17 cellular contexts compared by ENCODE assay signal in genomic region chr5:1489754-1490153, GRCh38. TPM values are rescaled to one million over a fixed set of nuclear protein-coding genes. Genes with fewer than 3 reads are reported as not detected.
DNase-seq lines count a peak whose midpoint lies in the region; TF ChIP-seq lines count a peak whose summit lies in the region.
"Had no signal": no experiment of that assay in that cellular context is flagged by ENCODE, and none has a peak within 500 bp of the region (broad histone marks: within the 10 kb centered on the region; RNA-seq: fewer than 3 reads in every experiment).

No MANE protein-coding gene starts in this region.

- no peak overlapping the region for H3K4me2 ChIP-seq in mesenchymal stem cell (ENCODE audit: low read length, poor library complexity, severe bottlenecking)
- H3K4me2 ChIP-seq: neural progenitor cell had no signal

- WGBS in mesenchymal stem cell, result 97% methylated on average over 18 of the region's 18 CpGs

- H3K36me3 ChIP-seq in mesenchymal stem cell (ENCODE audit: control insufficient read depth in 1 of 2, insufficient read depth in 2 of 2, low read depth in 1 of 2, low read length in 2 of 2), result peaks cover 84 to 90% of the 10 kb centered on the region in 2 experiments
- H3K36me3 ChIP-seq: neural progenitor cell had no signal

- H4K8ac ChIP-seq in mesenchymal stem cell (ENCODE audit: low read length), result no peak overlapping the region

- H3K4me1 ChIP-seq in mesenchymal stem cell (ENCODE audit: control insufficient read depth, insufficient read depth, low read depth, low read length), result peaks cover 12% of the 10 kb centered on the region
- H3K4me1 ChIP-seq: neural progenitor cell had no signal

- H2BK120ac ChIP-seq in mesenchymal stem cell (ENCODE audit: low read depth, low read length), result no peak overlapping the region

- peak overlapping the region; percentile 78 for H3K27ac ChIP-seq in AG04450 (ENCODE audit: low read depth, low read length)
- no peak overlapping the region for H3K27ac ChIP-seq in mesenchymal stem cell (ENCODE audit: low read length, poor library complexity, severe bottlenecking)
- H3K27ac ChIP-seq: neural progenitor cell had no signal

- no peak overlapping the region for H3K14ac ChIP-seq in mesenchymal stem cell (ENCODE audit: low read length in 2 of 2)

- no peak overlapping the region for H3K18ac ChIP-seq in mesenchymal stem cell (ENCODE audit: low read depth in 1 of 2, low read length in 2 of 2)

- H3K4me1 Mint-ChIP-seq in activated CD4-positive, alpha-beta memory T cell treated with anti-CD3 and anti-CD28 coated beads, Interleukin-2, amount 10 ng/mL, durations not matched to agents 7 days and 5 days, result peaks cover 69% of the 10 kb centered on the region
- H3K4me1 Mint-ChIP-seq: neural progenitor cell had no signal

- H3K36me3 Mint-ChIP-seq in activated CD4-positive, alpha-beta memory T cell treated with anti-CD3 and anti-CD28 coated beads, Interleukin-2, amount 10 ng/mL, durations not matched to agents 7 days and 5 days (ENCODE audit: low read depth), result peaks cover 61% of the 10 kb centered on the region

- H3K27me3 ChIP-seq in AG04450 (ENCODE audit: control insufficient read depth, insufficient read depth, low read length) (no peaks in the 10 kb centered on the region), mesenchymal stem cell (ENCODE audit: control insufficient read depth in 1 of 2, insufficient read depth in 1 of 2, low read length in 2 of 2) (no peaks in the 10 kb centered on the region)
- H3K27me3 ChIP-seq: neural progenitor cell had no signal

- H3K4ac ChIP-seq in mesenchymal stem cell (ENCODE audit: low read depth in 1 of 2, low read length in 2 of 2), result no peak overlapping the region

- H2BK5ac ChIP-seq in mesenchymal stem cell (ENCODE audit: low read depth, low read length, poor library complexity, severe bottlenecking), result no peak overlapping the region

- TF ChIP-seq CTCF in AG04450 (IDR thresholded peaks at IDR 0.05; ENCODE audit: low read depth, low read length) (no peak), GM12865 (IDR thresholded peaks at IDR 0.05; ENCODE audit: insufficient read depth, low read depth, low read length, missing control alignments) (no peak)

- H3K23ac ChIP-seq in mesenchymal stem cell (ENCODE audit: low read length in 2 of 2), result no peak overlapping the region

- no peaks in the 10 kb centered on the region for H3K9me3 Mint-ChIP-seq in activated CD4-positive, alpha-beta memory T cell treated with anti-CD3 and anti-CD28 coated beads, Interleukin-2, amount 10 ng/mL, durations not matched to agents 7 days and 5 days
- H3K9me3 Mint-ChIP-seq: neural progenitor cell had no signal

- H3K27me3 Mint-ChIP-seq in activated CD4-positive, alpha-beta memory T cell treated with anti-CD3 and anti-CD28 coated beads, Interleukin-2, amount 10 ng/mL, durations not matched to agents 7 days and 5 days, result no peaks in the 10 kb centered on the region

- CTCF ChIA-PET in AG04450 (lab: Charles Lee), result interaction anchor here (1.0 to 2.6 kb wide), 2 partner anchors 10 to 14 kb away, joined by 3 to 17 read pairs; no protein-coding TSS in a partner anchor
- CTCF ChIA-PET in activated CD4-positive, alpha-beta memory T cell treated with anti-CD3 and anti-CD28 coated beads, Interleukin-2, amount 10 ng/mL, durations not matched to agents 7 days and 5 days (lab: Charles Lee), result interaction anchor here (0.6 to 1.2 kb wide), 2 partner anchors 155 to 158 kb away, joined by 3 to 4 read pairs; no protein-coding TSS in a partner anchor

- H3K9me3 ChIP-seq in AG04450 (ENCODE audit: control insufficient read depth, insufficient read depth, low read length) (no peaks in the 10 kb centered on the region; the same call in 1 of the 2 replicates), mesenchymal stem cell (ENCODE audit: control insufficient read depth, low read length) (no peaks in the 10 kb centered on the region)

- peak overlapping the region; percentile 65 for H3K9ac ChIP-seq in mesenchymal stem cell (ENCODE audit: low read length)
- H3K9ac ChIP-seq: neural progenitor cell had no signal

- DNase-seq in AG04450 (ENCODE audit: low read depth, low spot score) (no peak), GM12865 (ENCODE audit: low read depth) (no peak), mesenchymal stem cell (no peak), NCI-H1930 (lab: John Stamatoyannopoulos, UW) (no peak), cortex of kidney (lab: John Stamatoyannopoulos, UW) (no peak), HT-29 (ENCODE audit: low spot score) (no peak), SK-N-DZ (ENCODE audit: low spot score) (no peak)
- no peak for DNase-seq in activated CD4-positive, alpha-beta memory T cell treated with anti-CD3 and anti-CD28 coated beads, Interleukin-2, amount 10 ng/mL, durations not matched to agents 7 days and 5 days
- DNase-seq: DMS53, NCI-H187 treated with DMSO at 0.1 percent for 48 hours, NCI-H526, SW 1271 had no signal

- no peak overlapping the region for H2BK15ac ChIP-seq in mesenchymal stem cell (ENCODE audit: low read depth, poor library complexity, severe bottlenecking)

- H3K4me3 ChIP-seq in AG04450 (ENCODE audit: low read depth, low read length), result no peak overlapping the region
- H3K4me3 ChIP-seq in GM12865 (ENCODE audit: low read depth, low read length), result peak overlapping the region; percentile 73
- peak overlapping the region in 1 of 2 experiments; percentile 38 for H3K4me3 ChIP-seq in mesenchymal stem cell (ENCODE audit: insufficient read depth in 1 of 2, low read depth in 1 of 2, low read length in 2 of 2)
- H3K4me3 ChIP-seq: neural progenitor cell had no signal

- peak overlapping the region; percentile 87 for H3K27ac Mint-ChIP-seq in activated CD4-positive, alpha-beta memory T cell treated with anti-CD3 and anti-CD28 coated beads, Interleukin-2, amount 10 ng/mL, durations not matched to agents 7 days and 5 days
- H3K27ac Mint-ChIP-seq: neural progenitor cell had no signal

- H4K91ac ChIP-seq in mesenchymal stem cell (ENCODE audit: low read length), result no peak overlapping the region

- no peak overlapping the region for H2AFZ ChIP-seq in mesenchymal stem cell (ENCODE audit: low read depth, low read length)
- H2AFZ ChIP-seq: neural progenitor cell had no signal

- H2BK12ac ChIP-seq in mesenchymal stem cell (ENCODE audit: low read length in 2 of 2), result no peak overlapping the region

- POLR2A ChIA-PET in AG04450 (lab: Yijun Ruan, JAX), result interaction anchor here (1.0 kb wide), 1 partner anchor 27 kb away, joined by 3 read pairs; no protein-coding TSS in a partner anchor
- POLR2A ChIA-PET in activated CD4-positive, alpha-beta memory T cell treated with anti-CD3 and anti-CD28 coated beads, Interleukin-2, amount 10 ng/mL, durations not matched to agents 7 days and 5 days (lab: Charles Lee), result interaction anchor here (0.9 to 1.3 kb wide), 4 partner anchors 16 to 144 kb away, joined by 3 to 5 read pairs (median 3); partner anchors contain the start of gene LPCAT1

- no peak overlapping the region for H2AK5ac ChIP-seq in mesenchymal stem cell (ENCODE audit: low read length, severe bottlenecking)

- peak overlapping the region; percentile 3 for H3K4me3 Mint-ChIP-seq in activated CD4-positive, alpha-beta memory T cell treated with anti-CD3 and anti-CD28 coated beads, Interleukin-2, amount 10 ng/mL, durations not matched to agents 7 days and 5 days
- H3K4me3 Mint-ChIP-seq: neural progenitor cell had no signal

- peaks cover 51% of the 10 kb centered on the region for H3K79me1 ChIP-seq in mesenchymal stem cell (replicated peaks; ENCODE audit: low read length, poor library complexity, severe bottlenecking)

RNA-seq across cellular contexts. Expression of gene LPCAT1, which starts 34.0 kb away (rescaled TPM):
- 23.4 and 23.5 TPM in 2 replicates for polyA plus RNA-seq in AG04450 (2011; rRNA removed)
- polyA minus RNA-seq in AG04450 (2011; rRNA and poly(A)+ RNA removed), result 18.9 and 26.5 TPM in 2 replicates
- 10 to 100 TPM; 68.7 to 71.4 TPM for total RNA-seq in activated CD4-positive, alpha-beta memory T cell treated with anti-CD3 and anti-CD28 coated beads, Interleukin-2, amount 10 ng/mL, durations not matched to agents 7 days and 5 days
- polyA plus RNA-seq in mesenchymal stem cell (2013, experiment 1 of 2), result 32.9 TPM
- polyA plus RNA-seq in mesenchymal stem cell (2013, experiment 2 of 2), result 33.5 TPM
- 48.9 and 49.1 TPM in 2 replicates for total RNA-seq in HT-29 (2014; rRNA removed; shearing (Covaris generic))
- polyA plus RNA-seq in SK-N-DZ (2014; cell fraction: cytosol; rRNA removed), result 73.8 and 87.2 TPM in 2 replicates
- polyA plus RNA-seq in SK-N-DZ (2014; cell fraction: nucleus; rRNA removed), result 46.6 and 62.7 TPM in 2 replicates

RNA-seq across cellular contexts. Expression of gene SLC6A3, which starts 44.5 kb away (rescaled TPM):
- not detected in 2 replicates for polyA plus RNA-seq in AG04450 (2011; rRNA removed)
- not detected in 2 replicates for polyA minus RNA-seq in AG04450 (2011; rRNA and poly(A)+ RNA removed)
- total RNA-seq in activated CD4-positive, alpha-beta memory T cell treated with anti-CD3 and anti-CD28 coated beads, Interleukin-2, amount 10 ng/mL, durations not matched to agents 7 days and 5 days, result not detected
- polyA plus RNA-seq in mesenchymal stem cell (2013, experiment 1 of 2), result not detected
- not detected for polyA plus RNA-seq in mesenchymal stem cell (2013, experiment 2 of 2)
- total RNA-seq in HT-29 (2014; rRNA removed; shearing (Covaris generic)), result not detected in 2 replicates
- polyA plus RNA-seq in SK-N-DZ (2014; cell fraction: cytosol; rRNA removed), result 0.02 and 0.10 TPM in 2 replicates
- polyA plus RNA-seq in SK-N-DZ (2014; cell fraction: nucleus; rRNA removed), result 0.32 TPM in 1 of 2 replicates, not detected in the other
- total RNA-seq: chondrocyte, glomerular endothelial cell, lung microvascular endothelial cell, sciatic nerve had no signal
